1 cellular context compared by ENCODE assay signal in the genomic region with DNA sequence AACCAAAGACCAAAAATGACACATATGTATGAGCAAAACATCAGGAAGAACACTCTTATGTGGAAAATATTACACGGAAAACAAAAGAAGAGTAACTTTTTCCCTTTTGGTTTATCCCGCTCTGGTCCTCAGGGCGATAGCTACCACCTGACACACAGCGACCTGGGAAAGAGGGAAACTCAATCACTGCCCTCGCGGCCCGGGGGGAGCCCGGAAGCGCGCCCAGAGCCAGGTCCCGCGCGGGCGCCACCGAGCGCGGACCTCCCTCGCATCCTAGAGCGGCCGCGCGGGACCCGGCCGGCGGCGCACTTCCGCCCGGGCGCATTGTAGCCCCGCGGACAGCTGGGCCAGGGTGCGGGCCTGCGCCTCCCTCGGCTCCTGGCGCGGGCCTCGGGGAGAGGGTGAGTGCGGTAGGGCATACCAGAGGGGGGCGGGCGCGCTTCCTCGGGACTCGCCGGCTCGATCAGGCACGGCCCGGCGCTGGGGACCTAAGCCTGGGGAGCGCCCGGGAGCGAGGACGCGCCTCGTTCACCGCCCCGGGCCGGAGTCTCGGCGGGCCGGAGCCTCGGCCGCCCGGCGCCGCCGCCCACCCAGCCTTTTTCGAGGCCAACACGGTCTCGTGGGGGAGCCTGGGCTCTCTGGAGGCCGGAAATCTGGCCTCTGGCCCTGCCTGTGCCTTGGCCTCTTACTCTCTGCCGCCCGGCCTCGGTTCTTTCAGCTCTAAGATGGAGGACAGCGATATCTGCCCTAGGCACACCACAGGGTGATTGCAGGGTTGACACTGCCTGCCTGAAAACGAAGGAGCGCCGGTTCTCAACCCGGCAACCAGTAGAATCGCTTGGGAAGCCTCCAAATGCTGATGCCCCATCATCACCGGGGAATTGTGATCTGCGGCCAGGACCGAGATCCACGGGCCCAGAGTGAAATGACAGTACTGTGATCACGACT.
A peak's percentile ranks its signal among the peaks of the same experiment; 100 is the strongest.
TF ChIP-seq lines count a peak whose summit lies in the region.

Gene ELAC1, plus strand, starts transcription at position 327 of the 948 bp plus-strand sequence. CDS start 6,365 bp downstream, outside the sequence.

TF ChIP-seq in HepG2, 621 proteins besides CTCF, POLR2A, EP300 and RAD21 (continued from another document and continues in another):
- TF ChIP-seq KIAA2018 (CRISPR knock-in tag; IDR thresholded peaks at IDR 0.05; ENCODE audit: borderline replicate concordance) (no peak), ZNF138 (CRISPR knock-in tag; IDR thresholded peaks at IDR 0.05; ENCODE audit: low read depth) (peak; percentile 57; the same call in 1 of the 2 replicates), ZFY (CRISPR knock-in tag; IDR thresholded peaks at IDR 0.05) (peak; percentile 100), ZNF280D (CRISPR knock-in tag; IDR thresholded peaks at IDR 0.05) (no peak; the same call in 1 of the 2 replicates), PAF1 (CRISPR knock-in tag; IDR thresholded peaks at IDR 0.05) (no peak), FOSL1 (CRISPR knock-in tag; IDR thresholded peaks at IDR 0.05; ENCODE audit: borderline replicate concordance) (no peak), ZNF484 (CRISPR knock-in tag; IDR thresholded peaks at IDR 0.05; ENCODE audit: borderline replicate concordance, low read depth) (no peak), ZNF562 (CRISPR knock-in tag; IDR thresholded peaks at IDR 0.05; ENCODE audit: borderline replicate concordance) (no peak), TRAFD1 (CRISPR knock-in tag; IDR thresholded peaks at IDR 0.05; ENCODE audit: borderline replicate concordance) (no peak), RXRB (CRISPR knock-in tag; IDR thresholded peaks at IDR 0.05; ENCODE audit: borderline replicate concordance) (no peak), ELK4 (CRISPR knock-in tag; IDR thresholded peaks at IDR 0.05; ENCODE audit: borderline replicate concordance) (no peak), ZNF781 (CRISPR knock-in tag; IDR thresholded peaks at IDR 0.05; ENCODE audit: borderline replicate concordance, not compliant biosample characterization) (no peak), HMGXB3 (CRISPR knock-in tag; IDR thresholded peaks at IDR 0.05; ENCODE audit: borderline replicate concordance) (0 out of 2 replicates have a peak, but pooled peaks have one; percentile 26), ZNF282 (IDR thresholded peaks at IDR 0.05; ENCODE audit: partially characterized antibody) (no peak), SRSF1 (optimal IDR thresholded peaks at IDR 0.05; ENCODE audit: low read depth, low read length) (no peak)
- TF ChIP-seq, protein P1, sequence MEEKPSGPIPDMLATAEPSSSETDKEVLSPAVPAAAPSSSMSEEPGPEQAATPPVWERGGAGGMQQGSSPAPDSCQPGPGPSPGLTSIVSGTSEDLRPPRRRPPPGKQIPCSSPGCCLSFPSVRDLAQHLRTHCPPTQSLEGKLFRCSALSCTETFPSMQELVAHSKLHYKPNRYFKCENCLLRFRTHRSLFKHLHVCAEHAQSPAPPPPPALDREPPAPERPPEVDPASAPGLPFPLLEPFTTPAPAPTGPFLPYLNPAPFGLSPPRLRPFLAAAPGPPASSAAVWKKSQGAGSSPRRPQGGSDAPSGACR (CRISPR knock-in tag; IDR thresholded peaks at IDR 0.05): no peak
- TF ChIP-seq, protein P2, sequence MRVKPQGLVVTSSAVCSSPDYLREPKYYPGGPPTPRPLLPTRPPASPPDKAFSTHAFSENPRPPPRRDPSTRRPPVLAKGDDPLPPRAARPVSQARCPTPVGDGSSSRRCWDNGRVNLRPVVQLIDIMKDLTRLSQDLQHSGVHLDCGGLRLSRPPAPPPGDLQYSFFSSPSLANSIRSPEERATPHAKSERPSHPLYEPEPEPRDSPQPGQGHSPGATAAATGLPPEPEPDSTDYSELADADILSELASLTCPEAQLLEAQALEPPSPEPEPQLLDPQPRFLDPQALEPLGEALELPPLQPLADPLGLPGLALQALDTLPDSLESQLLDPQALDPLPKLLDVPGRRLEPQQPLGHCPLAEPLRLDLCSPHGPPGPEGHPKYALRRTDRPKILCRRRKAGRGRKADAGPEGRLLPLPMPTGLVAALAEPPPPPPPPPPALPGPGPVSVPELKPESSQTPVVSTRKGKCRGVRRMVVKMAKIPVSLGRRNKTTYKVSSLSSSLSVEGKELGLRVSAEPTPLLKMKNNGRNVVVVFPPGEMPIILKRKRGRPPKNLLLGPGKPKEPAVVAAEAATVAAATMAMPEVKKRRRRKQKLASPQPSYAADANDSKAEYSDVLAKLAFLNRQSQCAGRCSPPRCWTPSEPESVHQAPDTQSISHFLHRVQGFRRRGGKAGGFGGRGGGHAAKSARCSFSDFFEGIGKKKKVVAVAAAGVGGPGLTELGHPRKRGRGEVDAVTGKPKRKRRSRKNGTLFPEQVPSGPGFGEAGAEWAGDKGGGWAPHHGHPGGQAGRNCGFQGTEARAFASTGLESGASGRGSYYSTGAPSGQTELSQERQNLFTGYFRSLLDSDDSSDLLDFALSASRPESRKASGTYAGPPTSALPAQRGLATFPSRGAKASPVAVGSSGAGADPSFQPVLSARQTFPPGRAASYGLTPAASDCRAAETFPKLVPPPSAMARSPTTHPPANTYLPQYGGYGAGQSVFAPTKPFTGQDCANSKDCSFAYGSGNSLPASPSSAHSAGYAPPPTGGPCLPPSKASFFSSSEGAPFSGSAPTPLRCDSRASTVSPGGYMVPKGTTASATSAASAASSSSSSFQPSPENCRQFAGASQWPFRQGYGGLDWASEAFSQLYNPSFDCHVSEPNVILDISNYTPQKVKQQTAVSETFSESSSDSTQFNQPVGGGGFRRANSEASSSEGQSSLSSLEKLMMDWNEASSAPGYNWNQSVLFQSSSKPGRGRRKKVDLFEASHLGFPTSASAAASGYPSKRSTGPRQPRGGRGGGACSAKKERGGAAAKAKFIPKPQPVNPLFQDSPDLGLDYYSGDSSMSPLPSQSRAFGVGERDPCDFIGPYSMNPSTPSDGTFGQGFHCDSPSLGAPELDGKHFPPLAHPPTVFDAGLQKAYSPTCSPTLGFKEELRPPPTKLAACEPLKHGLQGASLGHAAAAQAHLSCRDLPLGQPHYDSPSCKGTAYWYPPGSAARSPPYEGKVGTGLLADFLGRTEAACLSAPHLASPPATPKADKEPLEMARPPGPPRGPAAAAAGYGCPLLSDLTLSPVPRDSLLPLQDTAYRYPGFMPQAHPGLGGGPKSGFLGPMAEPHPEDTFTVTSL (CRISPR knock-in tag; IDR thresholded peaks at IDR 0.05; ENCODE audit: borderline replicate concordance): no peak
